28 cellular contexts compared by ENCODE assay signal in genomic region chr4:78962597-78963115, GRCh38. TPM values are rescaled to one million over a fixed set of nuclear protein-coding genes. Genes with fewer than 3 reads are reported as not detected.
DNase-seq lines count a peak whose midpoint lies in the region; ATAC-seq and TF ChIP-seq lines count a peak whose summit lies in the region.
"Had no signal": no experiment of that assay in that cellular context is flagged by ENCODE, and none has a peak within 500 bp of the region (broad histone marks: within the 10 kb centered on the region; RNA-seq: fewer than 3 reads in every experiment).

No MANE protein-coding gene starts in this region.

- TF ChIP-seq CTCF in ascending aorta (IDR thresholded peaks at IDR 0.05) (no peak), fibroblast of mammary gland (conservative IDR thresholded peaks at IDR 0.05; ENCODE audit: control insufficient read depth, insufficient read depth, low read depth, low read length) (no peak), testis (IDR thresholded peaks at IDR 0.05) (no peak), body of pancreas (IDR thresholded peaks at IDR 0.05) (no peak)

- no peak for TF ChIP-seq POLR2A in testis (IDR thresholded peaks at IDR 0.05)
- TF ChIP-seq POLR2A in body of pancreas (IDR thresholded peaks at IDR 0.05), result no peak

- no peak for DNase-seq in ascending aorta (ENCODE audit: low spot score in 2 of 2)
- peak; percentile 28 for DNase-seq in fibroblast of mammary gland (ENCODE audit: low read depth)
- DNase-seq in kidney glomerular epithelial cell (lab: John Stamatoyannopoulos, UW), result peak; percentile 4
- peak; percentile 42 for DNase-seq in testis
- no peak for DNase-seq in GM19240 (ENCODE audit: insufficient read length, low spot score)
- DNase-seq in body of pancreas, result no peak
- no peak for DNase-seq in HUDEP-2 (lab: John Stamatoyannopoulos, UW; ENCODE audit: unreplicated experiment in 76 of 76)
- DNase-seq: ACHN; activated CD4-positive, alpha-beta T cell treated with anti-CD3 and anti-CD28 coated beads, Interleukin-2, amount 10 ng/mL, durations not matched to agents 7 days and 5 days; activated naive CD4-positive, alpha-beta T cell; activated T-cell treated with anti-CD3 and anti-CD28 coated beads, Interleukin-2, amount 50 U/mL, for 48 hours; caudate nucleus; heart right ventricle; mesenchymal stem cell; NCI-H1092; NCI-H187; NCI-H2171 treated with DMSO at 0.1 percent for 48 hours; NCI-H526; NK-92 treated with Interleukin-12 subunit alpha and Interleukin-12 subunit beta, amount 100 ng/mL, for 24 hours; PC-9; posterior cingulate gyrus; SHP77 treated with DMSO at 0.1 percent for 48 hours; small intestine; stimulated activated CD4-positive, alpha-beta T cell treated with anti-CD3 and anti-CD28 coated beads, Interleukin-1b, Interleukin-23, amount 100 ng/mL, for 48 hours; stimulated activated CD8-positive, alpha-beta memory T cell treated with anti-CD3 and anti-CD28 coated beads, Interleukin-4, amount 100 ng/mL, for 48 hours; stimulated activated naive CD8-positive, alpha-beta T cell treated with anti-CD3 and anti-CD28 coated beads, Interleukin-15, amount 100 ng/mL, for 72 hours had no signal

- no peak overlapping the region for H3K4me3 ChIP-seq in ascending aorta
- H3K4me3 ChIP-seq in fibroblast of mammary gland (ENCODE audit: control insufficient read depth, low read depth, low read length), result no peak overlapping the region
- no peak overlapping the region for H3K4me3 ChIP-seq in testis
- H3K4me3 ChIP-seq in body of pancreas, result no peak overlapping the region
- H3K4me3 ChIP-seq: BLaER1, heart right ventricle, PC-9 had no signal

- intact Hi-C loops in ascending aorta (cut with DNase I) (no loop called here), testis (cut with DNase I; ENCODE audit: low total_unique reads) (loop anchor here (5.0 kb wide), 1 partner anchor 1110 kb away; the partner anchor contains the start of gene ANTXR2), body of pancreas (cut with DNase I) (loop anchor here (10.0 kb wide), 1 partner anchor 1252 kb away; no protein-coding TSS in a partner anchor)

- H3K27ac ChIP-seq in ascending aorta (peak overlapping the region; percentile 52 to 68), testis (peak overlapping the region; percentile 71 to 89), body of pancreas (no peak overlapping the region)
- H3K27ac ChIP-seq: BLaER1, PC-9 had no signal

- 27 to 51% methylated on average over 2 of the region's 2 CpGs for WGBS in testis, 2 donors
- 79 to 87% methylated on average over 2 of the region's 2 CpGs for WGBS in body of pancreas, 2 donors

- no peak for ATAC-seq in GM21786 (IDR thresholded peaks at IDR 0.05; ENCODE audit: unreplicated experiment)
- no peak for ATAC-seq in body of pancreas
- ATAC-seq: stimulated activated naive CD8-positive, alpha-beta T cell treated with anti-CD3 and anti-CD28 coated beads, Interleukin-15, amount 100 ng/mL, for 72 hours had no signal

- no peaks in the 10 kb centered on the region for H3K27me3 ChIP-seq in ascending aorta
- no peaks in the 10 kb centered on the region for H3K27me3 ChIP-seq in testis
- H3K27me3 ChIP-seq in body of pancreas, result no peaks in the 10 kb centered on the region
- H3K27me3 ChIP-seq: BLaER1, heart right ventricle had no signal

- H3K4me1 ChIP-seq in ascending aorta (peaks cover 0 to 11% of the 10 kb centered on the region in 2 donors), testis (peaks cover 24% of the 10 kb centered on the region), body of pancreas (no peaks in the 10 kb centered on the region)
- H3K4me1 ChIP-seq: BLaER1, heart right ventricle had no signal

- H3K9me3 ChIP-seq in ascending aorta (no peaks in the 10 kb centered on the region), testis (no peaks in the 10 kb centered on the region), body of pancreas (no peaks in the 10 kb centered on the region)
- H3K9me3 ChIP-seq: BLaER1 had no signal

- H3K36me3 ChIP-seq in ascending aorta, result no peaks in the 10 kb centered on the region
- no peaks in the 10 kb centered on the region for H3K36me3 ChIP-seq in testis (ENCODE audit: low read depth, missing control alignments)
- H3K36me3 ChIP-seq in body of pancreas (replicated peaks in 1 of 2; ENCODE audit: insufficient read depth in 1 of 2, low read depth in 2 of 2), result no peaks in the 10 kb centered on the region
- H3K36me3 ChIP-seq: BLaER1, heart right ventricle had no signal

RNA-seq across cellular contexts. Expression of gene PAQR3, which starts 23.4 kb away (rescaled TPM):
- total RNA-seq in ascending aorta (6.7 TPM), testis (10 to 100 TPM; 53.8 to 76.6 TPM), body of pancreas (1 to 10 TPM; 3.0 to 3.9 TPM)
- 65.5 TPM for polyA plus RNA-seq in testis (ENCODE audit: insufficient read depth, low read depth, low replicate concordance)

Comparison
In these comparisons a context has a peak if more than half of its experiments do, and no peak if none do; other contexts are left out.
1. DNase-seq: peak in fibroblast of mammary gland (single experiment), kidney glomerular epithelial cell (single experiment) and testis (single experiment); none in ascending aorta (0 of 2), GM19240 (single experiment), body of pancreas (0 of 4) and HUDEP-2 (0 of 76).
2. H3K27ac ChIP-seq: peak in ascending aorta (2 of 2) and testis (2 of 2); none in body of pancreas (0 of 4).